8 cellular contexts compared by ENCODE assay signal in the genomic region with DNA sequence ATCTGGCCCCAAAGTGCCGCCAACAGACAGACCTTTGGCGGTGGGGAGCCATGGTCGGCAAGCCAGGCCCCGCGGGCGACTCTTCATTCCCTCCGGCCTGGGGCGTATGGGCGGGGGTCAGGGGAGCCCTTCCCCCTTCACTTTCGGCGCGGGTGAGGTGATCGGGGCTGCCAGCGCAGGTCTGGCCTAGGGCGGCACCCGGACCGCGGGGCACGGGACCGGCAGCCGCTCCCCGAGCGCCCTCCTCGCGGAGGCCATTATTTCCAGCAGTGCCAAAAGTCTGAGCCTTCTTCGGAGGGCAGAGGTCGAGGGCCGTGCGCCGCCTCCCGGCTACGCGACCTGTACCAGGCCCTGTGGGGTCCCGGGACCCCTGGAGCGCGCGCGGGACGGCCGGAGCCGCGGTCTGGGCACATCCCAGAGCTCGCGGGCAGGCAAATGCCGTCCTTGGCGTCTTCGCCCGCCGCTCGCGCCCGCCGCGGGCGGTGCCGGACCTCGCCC. TPM values are rescaled to one million over a fixed set of nuclear protein-coding genes. Genes with fewer than 3 reads are reported as not detected.
A peak's percentile ranks its signal among the peaks of the same experiment; 100 is the strongest.
DNase-seq lines count a peak whose midpoint lies in the region; ATAC-seq, FAIRE-seq and TF ChIP-seq lines count a peak whose summit lies in the region.

No MANE protein-coding gene starts in this region.

- peak overlapping the region; percentile 84 for H3K4me2 ChIP-seq in A549

- DNase-seq in A549 (ENCODE audit: low read depth in 1 of 2, low spot score in 1 of 2) (peak in 1 of 2 experiments; percentile 40), RWPE2 (ENCODE audit: low spot score) (no peak), immature natural killer cell (peak in 1 of 3 donors; percentile 66), islet precursor cell (no peak)
- DNase-seq in stimulated activated CD4-positive, alpha-beta T cell treated with anti-CD3 and anti-CD28 coated beads, Interleukin-2, amount 100 ng/mL, for 24 hours, result peak; percentile 24

- H3K27me3 Mint-ChIP-seq in brain, result peaks cover 8% of the 10 kb centered on the region
- H3K27me3 Mint-ChIP-seq in immature natural killer cell (ENCODE audit: low read depth in 3 of 3), result peaks cover 11 to 15% (median 12%) of the 10 kb centered on the region in 3 donors

- TF ChIP-seq EP300 in A549 (IDR thresholded peaks at IDR 0.05), result no peak

- TF ChIP-seq RAD21 in A549 (conservative IDR thresholded peaks at IDR 0.05 in 1 of 2, IDR thresholded peaks at IDR 0.05 in 1 of 2), result 0 out of 5 replicates have a peak, but pooled peaks of 1 of the 2 experiments have one; percentile 26

- peak overlapping the region; percentile 79 for H3K4me3 ChIP-seq in A549
- peak overlapping the region; percentile 93 for H3K4me3 ChIP-seq in RWPE2 (ENCODE audit: severe bottlenecking)

- ATAC-seq in A549 (peak; percentile 43 to 67), GM18505 (IDR thresholded peaks at IDR 0.05; ENCODE audit: unreplicated experiment) (peak; percentile 28), HG02973 (IDR thresholded peaks at IDR 0.05; ENCODE audit: unreplicated experiment) (peak; percentile 25), RWPE2 (ENCODE audit: low read depth) (peak; percentile 32)

- H3K27me3 ChIP-seq in RWPE2 (ENCODE audit: insufficient read depth, poor library complexity, severe bottlenecking), result no peaks in the 10 kb centered on the region

- 0 out of 2 replicates have a peak, but pooled peaks cover 4% of the 10 kb centered on the region for H3K36me3 ChIP-seq in RWPE2 (ENCODE audit: low read depth)

- peak; percentile 59 for TF ChIP-seq POLR2A in A549 (IDR thresholded peaks at IDR 0.05; ENCODE audit: low read length)
- TF ChIP-seq POLR2A in GM18505 (IDR thresholded peaks at IDR 0.05; ENCODE audit: borderline replicate concordance, extremely low read depth, insufficient read depth, insufficient read length), result no peak

- H3K36me3 Mint-ChIP-seq in brain, result peaks cover 8% of the 10 kb centered on the region
- no peaks in the 10 kb centered on the region for H3K36me3 Mint-ChIP-seq in immature natural killer cell

- H3K4me1 ChIP-seq in A549 (0 out of 3 replicates have a peak, but pooled peaks cover 13% of the 10 kb centered on the region), RWPE2 (ENCODE audit: insufficient read depth, poor library complexity, severe bottlenecking) (no peaks in the 10 kb centered on the region)

- no peak for TF ChIP-seq CTCF in A549 (IDR thresholded peaks at IDR 0.05)
- TF ChIP-seq CTCF in RWPE2 (IDR thresholded peaks at IDR 0.05; ENCODE audit: poor library complexity, severe bottlenecking), result no peak
- TF ChIP-seq CTCF in brain (conservative IDR thresholded peaks at IDR 0.05), result no peak

- H3K4me3 Mint-ChIP-seq in brain, result peak overlapping the region; percentile 87 to 97 (median 94)
- peak overlapping the region; percentile 95 to 99 (median 98) for H3K4me3 Mint-ChIP-seq in immature natural killer cell

- H3K9me3 Mint-ChIP-seq in brain, result peaks cover 0 to 6% (median 0%) of the 10 kb centered on the region in 5 experiments
- H3K9me3 Mint-ChIP-seq in immature natural killer cell, result no peaks in the 10 kb centered on the region

- CTCF ChIA-PET in A549 (lab: Yijun Ruan, JAX), result no interaction called here

- no peak for FAIRE-seq in A549 (lab: Jason Lieb, UNC)

- H3K9me3 ChIP-seq in A549 (no peaks in the 10 kb centered on the region), RWPE2 (ENCODE audit: severe bottlenecking) (no peaks in the 10 kb centered on the region)

- H3K27ac ChIP-seq in A549 (peak overlapping the region; percentile 99 to 100), RWPE2 (ENCODE audit: poor library complexity, severe bottlenecking) (peak overlapping the region; percentile 77)

- no CpG with 5 or more reads among the region's 57 CpGs for WGBS in A549 (ENCODE audit: missing lambda C conversion rate)

- POLR2A ChIA-PET in A549 (lab: Yijun Ruan, JAX), result interaction anchor here (0.6 to 1.5 kb wide), 11 partner anchors 10 to 1444 kb away, joined by 3 to 6 read pairs (median 4); a partner anchor contains a TSS

- H3K27ac Mint-ChIP-seq in brain (peak overlapping the region; percentile 95 to 99 (median 98)), immature natural killer cell (peak overlapping the region; percentile 94 to 98 (median 98))

- peaks cover 20% of the 10 kb centered on the region for H3K4me1 Mint-ChIP-seq in brain
- H3K4me1 Mint-ChIP-seq in immature natural killer cell, result peaks cover 40 to 48% of the 10 kb centered on the region in 2 donors

TF ChIP-seq in A549, 52 proteins besides CTCF, POLR2A, EP300 and RAD21:
- TF ChIP-seq HEYL (CRISPR knock-in tag; IDR thresholded peaks at IDR 0.05), result no peak
- TF ChIP-seq, protein P1, sequence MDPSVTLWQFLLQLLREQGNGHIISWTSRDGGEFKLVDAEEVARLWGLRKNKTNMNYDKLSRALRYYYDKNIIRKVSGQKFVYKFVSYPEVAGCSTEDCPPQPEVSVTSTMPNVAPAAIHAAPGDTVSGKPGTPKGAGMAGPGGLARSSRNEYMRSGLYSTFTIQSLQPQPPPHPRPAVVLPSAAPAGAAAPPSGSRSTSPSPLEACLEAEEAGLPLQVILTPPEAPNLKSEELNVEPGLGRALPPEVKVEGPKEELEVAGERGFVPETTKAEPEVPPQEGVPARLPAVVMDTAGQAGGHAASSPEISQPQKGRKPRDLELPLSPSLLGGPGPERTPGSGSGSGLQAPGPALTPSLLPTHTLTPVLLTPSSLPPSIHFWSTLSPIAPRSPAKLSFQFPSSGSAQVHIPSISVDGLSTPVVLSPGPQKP (IDR thresholded peaks at IDR 0.05; ENCODE audit: low read depth, low read length), result no peak
- 0 out of 3 replicates have a peak, but pooled peaks have one; percentile 11 for TF ChIP-seq SMC3 (IDR thresholded peaks at IDR 0.05)
- TF ChIP-seq PHF8 (IDR thresholded peaks at IDR 0.05; ENCODE audit: borderline replicate concordance, low read depth), result peak; percentile 74; the same call in 1 of the 2 replicates
- TF ChIP-seq FOSB (CRISPR knock-in tag; IDR thresholded peaks at IDR 0.05), result no peak
- peak; percentile 42 to 64; a peak in 2 of 5 replicates for TF ChIP-seq JUN (IDR thresholded peaks at IDR 0.05)

RNA-seq across cellular contexts. Expression of a gene that starts 0.6 kb away (rescaled TPM):
- polyA plus RNA-seq in A549 (2011; rRNA removed) (18.4 and 24.1 TPM in 2 replicates), A549 (2017; fragmentation: RNase III; extraction: RNeasy Plus Mini Kit Qiagen cat#74134 plus additional on column Dnase treatment) (8.5 to 9.3 TPM (median 9.0 TPM) in 3 replicates), brain (ENCODE audit: insufficient read depth, low read depth, low replicate concordance) (9.1 TPM), immature natural killer cell (10 to 100 TPM in 2 of 3 donors, 1 to 10 TPM in 1; 8.1 to 24.8 (median 14.5) TPM)
- polyA plus RNA-seq in A549 (2012; cell fraction: cytosol; rRNA removed), result 5.6 and 8.8 TPM in 2 replicates
- polyA plus RNA-seq in A549 (2012; cell fraction: nucleus; rRNA removed), result 9.4 and 10.3 TPM in 2 replicates
- 41.9 and 46.2 TPM in 2 replicates for polyA minus RNA-seq in A549 (2011; rRNA and poly(A)+ RNA removed)

RNA-seq across cellular contexts. Expression of a gene that starts 28.5 kb away (rescaled TPM):
- not detected in 2 replicates for polyA plus RNA-seq in A549 (2011; rRNA removed)
- not detected in 2 replicates for polyA plus RNA-seq in A549 (2012; cell fraction: cytosol; rRNA removed)
- not detected in 2 replicates for polyA plus RNA-seq in A549 (2012; cell fraction: nucleus; rRNA removed)
- not detected in 3 replicates for polyA plus RNA-seq in A549 (2017; fragmentation: RNase III; extraction: RNeasy Plus Mini Kit Qiagen cat#74134 plus additional on column Dnase treatment)
- not detected in 2 replicates for polyA minus RNA-seq in A549 (2011; rRNA and poly(A)+ RNA removed)
- not detected for polyA plus RNA-seq in brain (ENCODE audit: insufficient read depth, low read depth, low replicate concordance)
- not detected for polyA plus RNA-seq in immature natural killer cell

Comparison
In these comparisons a context has a peak if more than half of its experiments do, and no peak if none do; other contexts are left out.
1. DNase-seq: peak in stimulated activated CD4-positive, alpha-beta T cell treated with anti-CD3 and anti-CD28 coated beads, Interleukin-2, amount 100 ng/mL, for 24 hours (2 of 2); none in RWPE2 (single experiment) and islet precursor cell (single experiment).
2. Peak in every context shown above with its lines, with median percentiles within 50 percentile points of each other: ATAC-seq.